Comparison of ENCODE assay signal across 27 cellular contexts in the genomic region with DNA sequence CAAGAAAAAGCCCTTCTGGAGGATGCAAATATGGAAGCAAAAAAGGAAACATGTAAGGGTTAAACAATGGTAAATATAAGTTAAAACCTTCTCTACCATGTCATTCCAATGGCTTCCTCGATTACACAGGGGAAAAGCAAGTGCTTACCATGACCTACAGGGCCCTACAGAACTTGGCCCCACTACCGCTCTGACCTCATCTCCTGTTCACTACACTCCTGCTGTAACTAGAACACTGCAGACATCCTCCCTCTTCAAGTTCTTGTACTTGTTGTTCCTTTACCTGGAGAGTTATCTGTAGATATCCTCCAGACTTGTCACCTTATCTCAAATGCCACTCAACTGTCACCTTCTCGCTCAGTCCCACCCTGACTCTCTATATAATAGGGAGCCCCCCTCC.
"Had no signal": no experiment of that assay in that cellular context is flagged by ENCODE, and none has a peak within 500 bp of the region (broad histone marks: within the 10 kb centered on the region; RNA-seq: fewer than 3 reads in every experiment).

No MANE protein-coding gene starts in this region.

- H3K4me3 ChIP-seq: stomach, suprapubic skin, testis, thoracic aorta, thyroid gland, tibial artery, tibial nerve, transverse colon, upper lobe of left lung, upper lobe of right lung, uterus, vagina had no signal

- H3K36me3 Mint-ChIP-seq: type B pancreatic cell had no signal

- H3K4me1 Mint-ChIP-seq: stimulated activated memory B cell treated with anti-CD40 and anti-IgM and Interleukin-4, amounts not matched to agents 10 μg/mL and 1 μg/mL and 100 μg/mL, for 72 hours; stimulated activated naive B cell treated with anti-CD40 and anti-IgM and Interleukin-4, amounts not matched to agents 10 μg/mL and 1 μg/mL and 100 μg/mL, for 72 hours; stimulated activated naive CD8-positive, alpha-beta T cell treated with anti-CD3 and anti-CD28 coated beads, Interleukin-15, amount 100 ng/mL, for 72 hours had no signal

- H3K27ac ChIP-seq: stomach, suprapubic skin, testis, thoracic aorta, thyroid gland, tibial artery, tibial nerve, transverse colon, upper lobe of left lung, upper lobe of right lung, uterus, vagina had no signal

- H3K36me3 ChIP-seq: suprapubic skin, thoracic aorta, thyroid gland, tibial artery, transverse colon, upper lobe of left lung, upper lobe of right lung, uterus, vagina had no signal

- H3K27ac Mint-ChIP-seq: stimulated activated memory B cell treated with anti-CD40 and anti-IgM and Interleukin-4, amounts not matched to agents 10 μg/mL and 1 μg/mL and 100 μg/mL, for 72 hours; stimulated activated naive B cell treated with anti-CD40 and anti-IgM and Interleukin-4, amounts not matched to agents 10 μg/mL and 1 μg/mL and 100 μg/mL, for 72 hours; stimulated activated naive CD8-positive, alpha-beta T cell treated with anti-CD3 and anti-CD28 coated beads, Interleukin-15, amount 100 ng/mL, for 72 hours; stimulated activated naive CD8-positive, alpha-beta T cell treated with anti-CD3 and anti-CD28 coated beads, Interleukin-15, Interleukin-2, amounts not matched to agents 100 ng/mL and 50 ng/mL, for 24 hours; type B pancreatic cell had no signal

- H3K4me3 Mint-ChIP-seq: stimulated activated memory B cell treated with anti-CD40 and anti-IgM and Interleukin-4, amounts not matched to agents 10 μg/mL and 1 μg/mL and 100 μg/mL, for 72 hours; stimulated activated naive B cell treated with anti-CD40 and anti-IgM and Interleukin-4, amounts not matched to agents 10 μg/mL and 1 μg/mL and 100 μg/mL, for 72 hours; stimulated activated naive CD8-positive, alpha-beta T cell treated with anti-CD3 and anti-CD28 coated beads, Interleukin-15, amount 100 ng/mL, for 72 hours; stimulated activated naive CD8-positive, alpha-beta T cell treated with anti-CD3 and anti-CD28 coated beads, Interleukin-15, Interleukin-2, amounts not matched to agents 100 ng/mL and 50 ng/mL, for 24 hours; type B pancreatic cell had no signal

- H3K4me1 ChIP-seq: stomach, suprapubic skin, testis, thyroid gland, tibial artery, tibial nerve, transverse colon, upper lobe of left lung, upper lobe of right lung, uterus, vagina had no signal

- H3K27me3 ChIP-seq: stomach, suprapubic skin, testis, thyroid gland, tibial artery, tibial nerve, transverse colon, upper lobe of left lung, upper lobe of right lung, uterus, vagina had no signal

- ATAC-seq: stimulated activated memory B cell treated with anti-CD40 and anti-IgM and Interleukin-4, amounts not matched to agents 10 μg/mL and 1 μg/mL and 100 μg/mL, for 72 hours; stimulated activated naive B cell treated with anti-CD40 and anti-IgM and Interleukin-4, amounts not matched to agents 10 μg/mL and 1 μg/mL and 100 μg/mL, for 72 hours; stimulated activated naive CD8-positive, alpha-beta T cell treated with anti-CD3 and anti-CD28 coated beads, Interleukin-15, amount 100 ng/mL, for 72 hours; stimulated activated naive CD8-positive, alpha-beta T cell treated with anti-CD3 and anti-CD28 coated beads, Interleukin-15, Interleukin-2, amounts not matched to agents 100 U/mL and 50 U/mL, for 24 hours; upper lobe of right lung had no signal

- DNase-seq: stimulated activated CD4-positive, alpha-beta T cell treated with anti-CD3 and anti-CD28 coated beads, Interleukin-2, amount 100 ng/mL, for 48 hours; stimulated activated CD4-positive, alpha-beta T cell treated with anti-CD3 and anti-CD28 coated beads, Interleukin-4, amount 100 ng/mL, for 1 hour; stimulated activated CD4-positive, alpha-beta T cell treated with anti-CD3 and anti-CD28 coated beads, Interleukin-4, amount 100 ng/mL, for 24 hours; stimulated activated CD4-positive, alpha-beta T cell treated with anti-CD3 and anti-CD28 coated beads, Interleukin-4, amount 100 ng/mL, for 4 hours; stimulated activated CD8-positive, alpha-beta memory T cell treated with anti-CD3 and anti-CD28 coated beads, Interleukin-4, amount 100 ng/mL, for 48 hours; stimulated activated naive B cell treated with anti-CD40 and anti-IgM and Interleukin-4, amounts not matched to agents 10 μg/mL and 1 μg/mL and 100 μg/mL, for 72 hours; stimulated activated naive CD4-positive, alpha-beta T cell; stimulated activated naive CD4-positive, alpha-beta T cell treated with Interleukin-2 at 50 U/mL for 16 hours; stimulated activated naive CD8-positive, alpha-beta T cell treated with anti-CD3 and anti-CD28 coated beads, Interleukin-15, amount 100 ng/mL, for 72 hours; stimulated activated naive CD8-positive, alpha-beta T cell treated with anti-CD3 and anti-CD28 coated beads, Interleukin-15, Interleukin-2, amounts not matched to agents 100 U/mL and 50 U/mL, for 24 hours; stomach; substantia nigra; testis; thyroid gland; tibial artery; transverse colon; trophoblast cell; upper lobe of left lung; upper lobe of right lung; uterus had no signal

- H3K9me3 ChIP-seq: suprapubic skin, testis, thoracic aorta, thyroid gland, tibial artery, transverse colon, upper lobe of left lung, upper lobe of right lung, uterus, vagina had no signal
